ENCODE assay signal across 17 cellular contexts in genomic region chr6:109434456-109434855, GRCh38. TPM values are rescaled to one million over a fixed set of nuclear protein-coding genes. Genes with fewer than 3 reads are reported as not detected.
A peak's percentile ranks its signal among the peaks of the same experiment; 100 is the strongest.
DNase-seq lines count a peak whose midpoint lies in the region; ATAC-seq and TF ChIP-seq lines count a peak whose summit lies in the region.
"Had no signal": no experiment of that assay in that cellular context is flagged by ENCODE, and none has a peak within 500 bp of the region (broad histone marks: within the 10 kb centered on the region; RNA-seq: fewer than 3 reads in every experiment).

No MANE protein-coding gene starts in this region.

- WGBS in endodermal cell (ENCODE audit: insufficient coverage in 1 of 2, insufficient read length in 1 of 2), 2 experiments = 85 to 92% methylated on average over 2 of the region's 2 CpGs

- H3K4me3 Mint-ChIP-seq in endodermal cell = no peak overlapping the region
- H3K4me3 Mint-ChIP-seq: T-cell had no signal

- H3K36me3 ChIP-seq in HAP-1 (replicated peaks) (no peaks in the 10 kb centered on the region), endodermal cell (ENCODE audit: control insufficient read depth, insufficient read depth, low read length) (no peaks in the 10 kb centered on the region)

- H3K27me3 ChIP-seq in HAP-1 (ENCODE audit: low read depth) = no peaks in the 10 kb centered on the region
- H3K27me3 ChIP-seq in endodermal cell (ENCODE audit: control insufficient read depth, insufficient read depth, low read length, poor library complexity, severe bottlenecking) = no peaks in the 10 kb centered on the region

- in situ Hi-C loops in HAP-1 (cut with MboI; ENCODE audit: low sequenced_read_pairs) = no loop called here

- H3K9me3 ChIP-seq in HAP-1 (no peaks in the 10 kb centered on the region), endodermal cell (ENCODE audit: control insufficient read depth, low read length) (no peaks in the 10 kb centered on the region)

- H3K9me3 Mint-ChIP-seq in endodermal cell = no peaks in the 10 kb centered on the region
- H3K9me3 Mint-ChIP-seq: T-cell had no signal

- H3K4me1 Mint-ChIP-seq in endodermal cell = peaks cover 5% of the 10 kb centered on the region

- H3K4me1 ChIP-seq in HAP-1 = peaks cover 10% of the 10 kb centered on the region
- no peaks in the 10 kb centered on the region for H3K4me1 ChIP-seq in endodermal cell (ENCODE audit: control insufficient read depth, insufficient read depth, low read length)

- ATAC-seq in HG03520 (IDR thresholded peaks at IDR 0.05; ENCODE audit: unreplicated experiment) = no peak
- ATAC-seq in HG03378 (IDR thresholded peaks at IDR 0.05; ENCODE audit: unreplicated experiment) = no peak
- no peak for ATAC-seq in GM19397 (IDR thresholded peaks at IDR 0.05; ENCODE audit: unreplicated experiment)
- ATAC-seq: GM12878, PC-3, T-cell had no signal

- no peak overlapping the region for H3K27ac Mint-ChIP-seq in endodermal cell
- H3K27ac Mint-ChIP-seq: T-cell had no signal

- H3K4me3 ChIP-seq in HAP-1 = no peak overlapping the region
- H3K4me3 ChIP-seq in fibroblast of the aortic adventitia (ENCODE audit: low read depth, low read length) = no peak overlapping the region
- H3K4me3 ChIP-seq in endodermal cell (ENCODE audit: low read length) = no peak overlapping the region
- H3K4me3 ChIP-seq: GM12878 had no signal

- TF ChIP-seq CTCF in fibroblast of the aortic adventitia (IDR thresholded peaks at IDR 0.05; ENCODE audit: insufficient read depth, low read length) = no peak
- TF ChIP-seq CTCF in endodermal cell (conservative IDR thresholded peaks at IDR 0.05) = no peak

- DNase-seq in HAP-1 (ENCODE audit: low spot score in 2 of 2) (peak; percentile 47 to 66), amniotic epithelial cell (ENCODE audit: low read depth) (peak; percentile 60), fibroblast of the aortic adventitia (ENCODE audit: low read depth) (peak; percentile 22), endodermal cell (no peak)
- DNase-seq: DMS53, GOT3, Kasumi-1, NCI-H1436 treated with DMSO at 0.1 percent for 48 hours, NCI-H2081, NCI-H524 treated with DMSO at 0.1 percent for 48 hours, PC-3, T-cell had no signal

- H3K9ac ChIP-seq in endodermal cell (ENCODE audit: extremely low read depth, low read length, poor library complexity, severe bottlenecking) = no peak overlapping the region

- H3K27me3 Mint-ChIP-seq in endodermal cell (ENCODE audit: insufficient read depth) = peaks cover 3% of the 10 kb centered on the region
- H3K27me3 Mint-ChIP-seq: T-cell had no signal

- peaks cover 2% of the 10 kb centered on the region for H3K36me3 Mint-ChIP-seq in endodermal cell (ENCODE audit: low read depth)
- H3K36me3 Mint-ChIP-seq: T-cell had no signal

- no peak overlapping the region for H3K27ac ChIP-seq in endodermal cell (ENCODE audit: low read depth, low read length)
- H3K27ac ChIP-seq: C4-2B had no signal

RNA-seq across cellular contexts. Expression of gene PPIL6, which starts 6.0 kb away (rescaled TPM):
- total RNA-seq in fibroblast of the aortic adventitia (ENCODE audit: low replicate concordance) (0.65 and 5.8 TPM in 2 replicates), endodermal cell (1 to 10 TPM; 2.2 to 2.9 TPM)
- polyA plus RNA-seq in endodermal cell (2013, experiment 1 of 2) = 3.6 TPM
- polyA plus RNA-seq in endodermal cell (2013, experiment 2 of 2) = 5.3 TPM

RNA-seq across cellular contexts. Expression of gene SMPD2, which starts 6.1 kb away (rescaled TPM):
- total RNA-seq in fibroblast of the aortic adventitia (ENCODE audit: low replicate concordance) = 7.5 and 14.6 TPM in 2 replicates
- 10 to 100 TPM; 11.1 to 12.0 TPM for total RNA-seq in endodermal cell
- polyA plus RNA-seq in endodermal cell (2013, experiment 1 of 2) = 9.3 TPM
- 6.9 TPM for polyA plus RNA-seq in endodermal cell (2013, experiment 2 of 2)

RNA-seq across cellular contexts. Expression of gene MICAL1, which starts 21.1 kb away (rescaled TPM):
- total RNA-seq in fibroblast of the aortic adventitia (ENCODE audit: low replicate concordance) (21.7 and 48.1 TPM in 2 replicates), endodermal cell (10 to 100 TPM; 10.4 to 22.8 TPM)
- 83.8 TPM for polyA plus RNA-seq in endodermal cell (2013, experiment 1 of 2)
- 66.8 TPM for polyA plus RNA-seq in endodermal cell (2013, experiment 2 of 2)

RNA-seq across cellular contexts. Expression of gene ZBTB24, which starts 48.6 kb away (rescaled TPM):
- total RNA-seq in fibroblast of the aortic adventitia (ENCODE audit: low replicate concordance) = 4.3 and 9.8 TPM in 2 replicates
- total RNA-seq in endodermal cell = 1 to 10 TPM; 9.2 to 9.8 TPM
- polyA plus RNA-seq in endodermal cell (2013, experiment 1 of 2) = 8.4 TPM
- 7.1 TPM for polyA plus RNA-seq in endodermal cell (2013, experiment 2 of 2)

RNA-seq across cellular contexts. Expression of gene CD164, which starts 52.2 kb away (rescaled TPM):
- 177 and 287 TPM in 2 replicates for total RNA-seq in fibroblast of the aortic adventitia (ENCODE audit: low replicate concordance)
- 100 to 1,000 TPM; 120 to 126 TPM for total RNA-seq in endodermal cell
- 74.8 TPM for polyA plus RNA-seq in endodermal cell (2013, experiment 1 of 2)
- 74.6 TPM for polyA plus RNA-seq in endodermal cell (2013, experiment 2 of 2)
